28 cellular contexts compared by ENCODE assay signal in the genomic region with DNA sequence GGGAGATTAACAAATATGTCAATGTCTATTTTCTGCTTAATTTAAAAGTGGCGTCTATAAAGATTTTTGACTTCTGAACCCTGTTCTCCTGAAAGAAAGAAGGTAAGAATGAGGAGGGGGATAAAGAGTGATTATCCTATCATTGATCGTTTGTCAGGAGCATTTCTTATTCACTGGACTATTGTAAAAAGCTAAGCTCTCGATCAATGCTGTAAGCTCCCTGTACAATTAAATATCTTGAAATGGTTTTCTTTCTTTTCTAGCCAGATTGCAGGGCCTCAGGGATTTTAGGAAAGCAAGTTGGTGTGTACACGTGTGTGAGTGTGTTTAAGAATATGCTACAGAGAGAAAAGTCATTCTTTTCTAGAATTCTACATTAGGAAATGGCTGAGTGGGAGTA.
"Had no signal": no experiment of that assay in that cellular context is flagged by ENCODE, and none has a peak within 500 bp of the region (broad histone marks: within the 10 kb centered on the region; RNA-seq: fewer than 3 reads in every experiment).

No MANE protein-coding gene starts in this region.

- ATAC-seq: left colon; left lung; lower lobe of right lung; naive thymus-derived CD8-positive, alpha-beta T cell; right lobe of liver had no signal

- H3K4me1 Mint-ChIP-seq: immature natural killer cell had no signal

- H3K9ac ChIP-seq: neural progenitor cell, parathyroid adenoma had no signal

- DNase-seq: hippocampal formation; immature natural killer cell; kidney; left colon; left lung; lower lobe of right lung; mammary epithelial cell; mesenchymal stem cell; naive thymus-derived CD8-positive, alpha-beta T cell; occipital lobe; right lobe of liver; stimulated activated CD4-positive, alpha-beta T cell treated with anti-CD3 and anti-CD28 coated beads, Interleukin-1b, Interleukin-23, amount 100 ng/mL, for 48 hours; stimulated activated CD4-positive, alpha-beta T cell treated with anti-CD3 and anti-CD28 coated beads, Interleukin-2, amount 100 ng/mL, for 48 hours; stimulated activated CD4-positive, alpha-beta T cell treated with anti-CD3 and anti-CD28 coated beads, Interleukin-4, amount 100 ng/mL, for 4 hours; stimulated activated naive CD4-positive, alpha-beta T cell; upper lobe of left lung had no signal

- H3K27ac ChIP-seq: left lung, lower lobe of right lung, neutrophil, parathyroid adenoma, right atrium auricular region, right lobe of liver, suprapubic skin, thoracic aorta, tibial nerve, upper lobe of left lung, vagina had no signal

- H3K9me3 Mint-ChIP-seq: immature natural killer cell; naive thymus-derived CD8-positive, alpha-beta T cell; nephron; neural progenitor cell; stimulated activated naive CD8-positive, alpha-beta T cell treated with anti-CD3 and anti-CD28 coated beads, Interleukin-15, Interleukin-2, amounts not matched to agents 100 ng/mL and 50 ng/mL, for 24 hours had no signal

- H3K27ac Mint-ChIP-seq: immature natural killer cell; naive thymus-derived CD8-positive, alpha-beta T cell; nephron; neural progenitor cell; stimulated activated naive CD8-positive, alpha-beta T cell treated with anti-CD3 and anti-CD28 coated beads, Interleukin-15, Interleukin-2, amounts not matched to agents 100 ng/mL and 50 ng/mL, for 24 hours had no signal

- H3K36me3 ChIP-seq: neural progenitor cell, neutrophil, right atrium auricular region, vagina had no signal

- H3K4me3 ChIP-seq: left lung, lower lobe of right lung, neural progenitor cell, right atrium auricular region, right lobe of liver, smooth muscle cell, suprapubic skin, thoracic aorta, tibial nerve, upper lobe of left lung, vagina had no signal

- H3K4me3 Mint-ChIP-seq: immature natural killer cell; naive thymus-derived CD8-positive, alpha-beta T cell; nephron; neural progenitor cell; stimulated activated naive CD8-positive, alpha-beta T cell treated with anti-CD3 and anti-CD28 coated beads, Interleukin-15, Interleukin-2, amounts not matched to agents 100 ng/mL and 50 ng/mL, for 24 hours had no signal

- H3K4me1 ChIP-seq: left lung, right atrium auricular region, vagina had no signal

- H3K9me3 ChIP-seq: left lung, lower lobe of right lung, neutrophil, right atrium auricular region, right lobe of liver, suprapubic skin, thoracic aorta, tibial nerve, upper lobe of left lung, vagina had no signal

- FAIRE-seq: islet of Langerhans, kidney had no signal

- H3K27me3 ChIP-seq: left lung, neural progenitor cell, neutrophil, right atrium auricular region, right lobe of liver, suprapubic skin, tibial nerve, upper lobe of left lung, vagina had no signal

- H3K27me3 Mint-ChIP-seq: naive thymus-derived CD8-positive, alpha-beta T cell; stimulated activated naive CD8-positive, alpha-beta T cell treated with anti-CD3 and anti-CD28 coated beads, Interleukin-15, Interleukin-2, amounts not matched to agents 100 ng/mL and 50 ng/mL, for 24 hours had no signal
